22 cellular contexts compared by ENCODE assay signal in the genomic region with DNA sequence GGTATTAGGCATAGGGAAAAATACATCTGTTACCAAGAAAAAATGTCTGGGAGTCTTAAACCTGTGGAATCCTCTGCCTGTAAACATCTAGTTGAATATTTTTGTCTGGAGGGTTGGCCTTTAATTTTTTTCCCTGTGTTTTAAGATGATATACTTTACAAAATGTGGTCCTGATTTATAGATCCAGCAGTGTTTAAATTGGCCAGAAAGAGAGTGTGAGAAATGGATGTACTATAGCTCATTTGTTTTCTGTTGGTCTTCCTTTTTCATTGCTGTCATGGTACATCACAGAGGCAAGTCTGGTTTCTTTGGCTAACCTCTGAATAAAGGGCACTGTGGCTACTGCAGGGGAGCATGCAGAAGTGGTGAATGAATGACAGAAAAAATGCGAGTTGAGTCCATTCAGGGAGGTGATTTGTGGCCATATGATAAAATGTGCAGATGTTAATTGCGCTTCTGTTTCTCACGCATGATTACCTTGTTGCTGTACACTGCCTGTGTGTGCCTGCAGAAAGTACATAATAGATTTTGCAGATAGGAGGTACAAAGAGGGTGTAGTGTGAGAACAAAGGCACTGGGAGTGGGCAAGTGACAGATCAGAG.
A peak's percentile ranks its signal among the peaks of the same experiment; 100 is the strongest.
DNase-seq lines count a peak whose midpoint lies in the region; ATAC-seq, FAIRE-seq and TF ChIP-seq lines count a peak whose summit lies in the region.
"Had no signal": no experiment of that assay in that cellular context is flagged by ENCODE, and none has a peak within 500 bp of the region (broad histone marks: within the 10 kb centered on the region; RNA-seq: fewer than 3 reads in every experiment).

No MANE protein-coding gene starts in this region.

- H3K4me1 Mint-ChIP-seq in astrocyte (ENCODE audit: low read depth, unreplicated experiment): peaks cover 26% of the 10 kb centered on the region

- H3K9ac ChIP-seq in astrocyte (ENCODE audit: low read length): no peak overlapping the region
- H3K9ac ChIP-seq: GM23248 had no signal

- H3K36me3 Mint-ChIP-seq in astrocyte (ENCODE audit: low read depth, unreplicated experiment): no peaks in the 10 kb centered on the region
- H3K36me3 Mint-ChIP-seq: activated CD4-positive, alpha-beta memory T cell treated with anti-CD3 and anti-CD28 coated beads for 36 hours; CD8-positive, alpha-beta T cell; natural killer cell treated with Interleukin-12 subunit alpha and Interleukin-12 subunit beta and Interleukin-15 and Interleukin-18, amount 100 ng/mL, for 72 hours had no signal

- TF ChIP-seq POLR2A in erythroblast (IDR thresholded peaks at IDR 0.05; ENCODE audit: low read length): no peak

- H3K4me1 ChIP-seq in astrocyte (ENCODE audit: insufficient read depth, low read length): peaks cover 4% of the 10 kb centered on the region
- H3K4me1 ChIP-seq: psoas muscle had no signal

- H3K4me3 ChIP-seq in astrocyte (ENCODE audit: insufficient read depth, low read depth, low read length): no peak overlapping the region
- H3K4me3 ChIP-seq: GM23248, psoas muscle, thoracic aorta had no signal

- no peak overlapping the region for H2AFZ ChIP-seq in astrocyte (ENCODE audit: low read depth, low read length)
- H2AFZ ChIP-seq: GM23248 had no signal

- peaks cover 2% of the 10 kb centered on the region for H3K27me3 Mint-ChIP-seq in astrocyte (ENCODE audit: low read depth, unreplicated experiment)
- H3K27me3 Mint-ChIP-seq: activated CD4-positive, alpha-beta memory T cell treated with anti-CD3 and anti-CD28 coated beads for 36 hours had no signal

- no peaks in the 10 kb centered on the region for H3K9me3 ChIP-seq in astrocyte (ENCODE audit: insufficient read depth, low read depth, low read length)
- H3K9me3 ChIP-seq: psoas muscle, thoracic aorta had no signal

- no peak for TF ChIP-seq CTCF in astrocyte (IDR thresholded peaks at IDR 0.05; ENCODE audit: insufficient read depth, low read depth, low read length)

- intact Hi-C loops in left colon (cut with DNase I, micrococcal nuclease): no loop called here

- H4K20me1 ChIP-seq in astrocyte (ENCODE audit: insufficient read depth, low read length): no peaks in the 10 kb centered on the region

- no peak overlapping the region for H3K27ac Mint-ChIP-seq in astrocyte (ENCODE audit: unreplicated experiment)
- H3K27ac Mint-ChIP-seq: activated CD4-positive, alpha-beta memory T cell treated with anti-CD3 and anti-CD28 coated beads for 36 hours; CD8-positive, alpha-beta T cell; natural killer cell treated with Interleukin-12 subunit alpha and Interleukin-12 subunit beta and Interleukin-15 and Interleukin-18, amount 100 ng/mL, for 72 hours had no signal

- no peak overlapping the region for H3K4me3 Mint-ChIP-seq in astrocyte (ENCODE audit: unreplicated experiment)
- H3K4me3 Mint-ChIP-seq: activated CD4-positive, alpha-beta memory T cell treated with anti-CD3 and anti-CD28 coated beads for 36 hours; CD8-positive, alpha-beta T cell; natural killer cell treated with Interleukin-12 subunit alpha and Interleukin-12 subunit beta and Interleukin-15 and Interleukin-18, amount 100 ng/mL, for 72 hours had no signal

- H3K36me3 ChIP-seq in astrocyte (ENCODE audit: insufficient read depth, low read length): no peaks in the 10 kb centered on the region
- H3K36me3 ChIP-seq: thoracic aorta had no signal

- no peak for DNase-seq in GM18507 (ENCODE audit: extremely low spot score, insufficient read length, low read depth)
- peak; percentile 90 for DNase-seq in astrocyte (ENCODE audit: low read depth)
- DNase-seq in left colon: no peak
- DNase-seq in smooth muscle cell of the brain vasculature (ENCODE audit: low read depth, low spot score): peak; percentile 39
- DNase-seq in erythroblast (lab: John Stamatoyannopoulos, UW): no peak
- DNase-seq in activated CD4-positive, CD25-positive, alpha-beta regulatory T cell (lab: John Stamatoyannopoulos, UW): no peak
- DNase-seq in NCI-H2081 (lab: John Stamatoyannopoulos, UW): no peak
- DNase-seq: activated CD4-positive, alpha-beta memory T cell treated with anti-CD3 and anti-CD28 coated beads for 36 hours; anterior cingulate cortex; CD8-positive, alpha-beta T cell; cortex of kidney; hypothalamus; islet precursor cell; NCI-H748 treated with DMSO at 0.1 percent for 48 hours; PC-3; psoas muscle had no signal

- no peak overlapping the region for H3K4me2 ChIP-seq in astrocyte (ENCODE audit: low read length)

- no peak overlapping the region for H3K27ac ChIP-seq in astrocyte (ENCODE audit: low read depth, low read length)
- H3K27ac ChIP-seq: GM23248, psoas muscle, thoracic aorta, VCaP had no signal

- no peaks in the 10 kb centered on the region for H3K27me3 ChIP-seq in astrocyte (ENCODE audit: insufficient read depth, low read length)
- H3K27me3 ChIP-seq: foreskin keratinocyte had no signal

- ATAC-seq in left colon: peak; percentile 49
- no peak for ATAC-seq in GM21528 (IDR thresholded peaks at IDR 0.05; ENCODE audit: low FRiP score, unreplicated experiment)
- ATAC-seq: CD8-positive, alpha-beta T cell; foreskin keratinocyte; natural killer cell treated with Interleukin-12 subunit alpha and Interleukin-12 subunit beta and Interleukin-15 and Interleukin-18, amount 100 ng/mL, for 72 hours; PC-3; psoas muscle had no signal

- peaks cover 2% of the 10 kb centered on the region for H3K9me3 Mint-ChIP-seq in astrocyte (ENCODE audit: unreplicated experiment)
- H3K9me3 Mint-ChIP-seq: activated CD4-positive, alpha-beta memory T cell treated with anti-CD3 and anti-CD28 coated beads for 36 hours; CD8-positive, alpha-beta T cell had no signal

- no peaks in the 10 kb centered on the region for H3K79me2 ChIP-seq in astrocyte (ENCODE audit: insufficient read depth, low read length)

- peak; percentile 47 for FAIRE-seq in GM18507 (lab: Jason Lieb, UNC)
- no peak for FAIRE-seq in astrocyte (lab: Jason Lieb, UNC)

Comparison
In these comparisons a context has a peak if more than half of its experiments do, and no peak if none do; other contexts are left out.
1. DNase-seq: peak in astrocyte (single experiment) and smooth muscle cell of the brain vasculature (single experiment); none in GM18507 (single experiment), left colon (0 of 2), erythroblast (0 of 2), activated CD4-positive, CD25-positive, alpha-beta regulatory T cell (0 of 4) and NCI-H2081 (0 of 2).